1 cellular context compared by ENCODE assay signal in genomic region chr12:132479291-132479690, GRCh38.
A peak's percentile ranks its signal among the peaks of the same experiment; 100 is the strongest.
TF ChIP-seq lines count a peak whose summit lies in the region.

No MANE protein-coding gene starts in this region.

TF ChIP-seq in HepG2, 621 proteins besides CTCF, POLR2A, EP300 and RAD21:
- TF ChIP-seq EZH2 (conservative IDR thresholded peaks at IDR 0.05; ENCODE audit: low read depth, low read length) = 0 out of 2 replicates have a peak, but pooled peaks have one; percentile 40
- no peak for TF ChIP-seq ZNF563 (CRISPR knock-in tag; IDR thresholded peaks at IDR 0.05)
